Comparison of ENCODE assay signal across 13 cellular contexts in genomic region chr10:71921319-71922027, GRCh38. TPM values are rescaled to one million over a fixed set of nuclear protein-coding genes. Genes with fewer than 3 reads are reported as not detected.
DNase-seq lines count a peak whose midpoint lies in the region; ATAC-seq lines count a peak whose summit lies in the region.
"Had no signal": no experiment of that assay in that cellular context is flagged by ENCODE, and none has a peak within 500 bp of the region (broad histone marks: within the 10 kb centered on the region; RNA-seq: fewer than 3 reads in every experiment).

No MANE protein-coding gene starts in this region.

- H3K4me1 ChIP-seq in SJCRH30, result no peaks in the 10 kb centered on the region
- no peaks in the 10 kb centered on the region for H3K4me1 ChIP-seq in CD4-positive, alpha-beta memory T cell (ENCODE audit: insufficient read depth, low read length)
- H3K4me1 ChIP-seq: right lobe of liver had no signal

- DNase-seq in G401 (ENCODE audit: low spot score) (peak; percentile 96), SJCRH30 (peak; percentile 16 to 31), globus pallidus (ENCODE audit: low spot score) (peak; percentile 77), putamen (ENCODE audit: low spot score) (peak; percentile 63), T-helper 1 cell (no peak)
- DNase-seq in CD4-positive, alpha-beta memory T cell, result no peak
- DNase-seq in activated naive CD4-positive, alpha-beta T cell treated with anti-CD3 and anti-CD28 coated beads for 36 hours, result no peak
- DNase-seq: activated naive CD8-positive, alpha-beta T cell treated with anti-CD3 and anti-CD28 coated beads for 36 hours; H7; right lobe of liver; T-cell had no signal

- intact Hi-C loops in CD4-positive, alpha-beta memory T cell (cut with micrococcal nuclease), result no loop called here
- intact Hi-C loops in activated naive CD4-positive, alpha-beta T cell treated with anti-CD3 and anti-CD28 coated beads for 36 hours (cut with micrococcal nuclease), result no loop called here

- no peak overlapping the region for H3K4me3 ChIP-seq in SJCRH30
- H3K4me3 ChIP-seq in CD4-positive, alpha-beta memory T cell (ENCODE audit: low read length in 2 of 2), result no peak overlapping the region
- H3K4me3 ChIP-seq: right lobe of liver had no signal

- no peaks in the 10 kb centered on the region for H3K36me3 ChIP-seq in SJCRH30
- H3K36me3 ChIP-seq in CD4-positive, alpha-beta memory T cell (ENCODE audit: insufficient read depth, low read length), result no peaks in the 10 kb centered on the region
- H3K36me3 ChIP-seq: right lobe of liver had no signal

- POLR2A ChIA-PET in CD4-positive, alpha-beta memory T cell (lab: Charles Lee; ENCODE audit: partially characterized antibody), result no interaction called here

- CTCF ChIA-PET in CD4-positive, alpha-beta memory T cell (lab: Charles Lee; ENCODE audit: partially characterized antibody), result no interaction called here
- CTCF ChIA-PET in activated naive CD4-positive, alpha-beta T cell treated with anti-CD3 and anti-CD28 coated beads for 36 hours (lab: Charles Lee), result interaction anchor here (1.2 to 1.6 kb wide), 2 partner anchors 12 to 25 kb away, joined by 5 to 6 read pairs; no protein-coding TSS in a partner anchor

- peaks cover 0 to 2% of the 10 kb centered on the region in 2 donors for H3K27me3 Mint-ChIP-seq in CD4-positive, alpha-beta memory T cell
- H3K27me3 Mint-ChIP-seq in activated naive CD4-positive, alpha-beta T cell treated with anti-CD3 and anti-CD28 coated beads for 36 hours (ENCODE audit: low read depth), result no peaks in the 10 kb centered on the region
- H3K27me3 Mint-ChIP-seq: activated naive CD8-positive, alpha-beta T cell treated with anti-CD3 and anti-CD28 coated beads for 36 hours; T-cell had no signal

- no peak for ATAC-seq in HG02763 (IDR thresholded peaks at IDR 0.05; ENCODE audit: unreplicated experiment)
- ATAC-seq: right lobe of liver, T-cell had no signal

- no peak overlapping the region for H3K27ac ChIP-seq in SJCRH30
- H3K27ac ChIP-seq in CD4-positive, alpha-beta memory T cell (ENCODE audit: low read depth, low read length), result no peak overlapping the region
- H3K27ac ChIP-seq: right lobe of liver had no signal

- no peaks in the 10 kb centered on the region for H3K9me3 ChIP-seq in SJCRH30 (replicated peaks)
- no peaks in the 10 kb centered on the region for H3K9me3 ChIP-seq in CD4-positive, alpha-beta memory T cell (ENCODE audit: control insufficient read depth in 1 of 2, low read length in 2 of 2)
- H3K9me3 ChIP-seq: right lobe of liver had no signal

- in situ Hi-C loops in G401 (cut with HindIII; ENCODE audit: low sequenced_read_pairs), result no loop called here

- H3K36me3 Mint-ChIP-seq in CD4-positive, alpha-beta memory T cell, result no peaks in the 10 kb centered on the region
- H3K36me3 Mint-ChIP-seq in activated naive CD4-positive, alpha-beta T cell treated with anti-CD3 and anti-CD28 coated beads for 36 hours (ENCODE audit: low read depth), result no peaks in the 10 kb centered on the region
- H3K36me3 Mint-ChIP-seq: activated naive CD8-positive, alpha-beta T cell treated with anti-CD3 and anti-CD28 coated beads for 36 hours; T-cell had no signal

- no peak overlapping the region for H3K4me3 Mint-ChIP-seq in CD4-positive, alpha-beta memory T cell
- H3K4me3 Mint-ChIP-seq in activated naive CD4-positive, alpha-beta T cell treated with anti-CD3 and anti-CD28 coated beads for 36 hours, result no peak overlapping the region
- H3K4me3 Mint-ChIP-seq: activated naive CD8-positive, alpha-beta T cell treated with anti-CD3 and anti-CD28 coated beads for 36 hours; IgD-negative memory B cell; T-cell had no signal

- H3K9me3 Mint-ChIP-seq in CD4-positive, alpha-beta memory T cell, result peaks cover 0 to 12% (median 5%) of the 10 kb centered on the region in 8 donors
- peaks cover 7% of the 10 kb centered on the region for H3K9me3 Mint-ChIP-seq in activated naive CD4-positive, alpha-beta T cell treated with anti-CD3 and anti-CD28 coated beads for 36 hours

- H3K4me1 Mint-ChIP-seq in CD4-positive, alpha-beta memory T cell, result no peaks in the 10 kb centered on the region
- peaks cover 2% of the 10 kb centered on the region for H3K4me1 Mint-ChIP-seq in activated naive CD4-positive, alpha-beta T cell treated with anti-CD3 and anti-CD28 coated beads for 36 hours (ENCODE audit: low read depth)
- H3K4me1 Mint-ChIP-seq: T-cell had no signal

- H3K27me3 ChIP-seq in SJCRH30, result no peaks in the 10 kb centered on the region
- no peaks in the 10 kb centered on the region for H3K27me3 ChIP-seq in CD4-positive, alpha-beta memory T cell (ENCODE audit: insufficient read depth, low read length)
- H3K27me3 ChIP-seq: right lobe of liver had no signal

- H3K27ac Mint-ChIP-seq in CD4-positive, alpha-beta memory T cell, result peak overlapping the region in 1 of 7 donors; percentile 10
- H3K27ac Mint-ChIP-seq in activated naive CD4-positive, alpha-beta T cell treated with anti-CD3 and anti-CD28 coated beads for 36 hours, result no peak overlapping the region
- H3K27ac Mint-ChIP-seq: activated naive CD8-positive, alpha-beta T cell treated with anti-CD3 and anti-CD28 coated beads for 36 hours; IgD-negative memory B cell; T-cell had no signal

RNA-seq across cellular contexts. Expression of gene CHST3, which starts 42.7 kb away (rescaled TPM):
- 26.6 and 29.9 TPM in 2 replicates for total RNA-seq in G401 (2014; rRNA removed; shearing (Covaris generic))
- 10.1 and 10.4 TPM in 2 replicates for total RNA-seq in SJCRH30 (2014; rRNA removed; shearing (Covaris generic))
- total RNA-seq in CD4-positive, alpha-beta memory T cell, result not detected
- polyA plus RNA-seq in CD4-positive, alpha-beta memory T cell, result not detected
- under 1 TPM; 0.55 to 0.57 TPM for total RNA-seq in activated naive CD4-positive, alpha-beta T cell treated with anti-CD3 and anti-CD28 coated beads for 36 hours
- polyA plus RNA-seq: IgD-negative memory B cell had no signal

Comparison
In these comparisons a context has a peak if more than half of its experiments do, and no peak if none do; other contexts are left out.
1. DNase-seq: peak in G401 (single experiment), SJCRH30 (2 of 2), globus pallidus (single experiment) and putamen (single experiment); none in T-helper 1 cell (0 of 5), CD4-positive, alpha-beta memory T cell (0 of 5) and activated naive CD4-positive, alpha-beta T cell treated with anti-CD3 and anti-CD28 coated beads for 36 hours (single experiment).